Comparison of ENCODE assay signal across 19 cellular contexts in genomic region chr13:101397742-101398141, GRCh38. TPM values are rescaled to one million over a fixed set of nuclear protein-coding genes. Genes with fewer than 3 reads are reported as not detected.
DNase-seq lines count a peak whose midpoint lies in the region; ATAC-seq, FAIRE-seq and TF ChIP-seq lines count a peak whose summit lies in the region.
"Had no signal": no experiment of that assay in that cellular context is flagged by ENCODE, and none has a peak within 500 bp of the region (broad histone marks: within the 10 kb centered on the region; RNA-seq: fewer than 3 reads in every experiment).

No MANE protein-coding gene starts in this region.

- no TSS peak for BruUV-seq in MCF 10A (replicated peaks; lab: Mats Ljungman, UMichigan)

- H3K9me3 ChIP-seq in breast epithelium (no peaks in the 10 kb centered on the region), astrocyte (ENCODE audit: insufficient read depth, low read depth, low read length) (no peaks in the 10 kb centered on the region)
- H3K9me3 ChIP-seq: body of pancreas, tibial artery had no signal

- no peaks in the 10 kb centered on the region for H3K36me3 Mint-ChIP-seq in MCF 10A (ENCODE audit: insufficient read depth, unreplicated experiment)
- H3K36me3 Mint-ChIP-seq in astrocyte (ENCODE audit: low read depth, unreplicated experiment), result no peaks in the 10 kb centered on the region
- H3K36me3 Mint-ChIP-seq in activated naive CD4-positive, alpha-beta T cell treated with anti-CD3 and anti-CD28 coated beads, Interleukin-2, amount 50 U/mL, for 72 hours, result no peaks in the 10 kb centered on the region
- H3K36me3 Mint-ChIP-seq: naive B cell had no signal

- intact Hi-C loops in MCF 10A (cut with micrococcal nuclease), result no loop called here
- intact Hi-C loops in breast epithelium (cut with DNase I; ENCODE audit: low total_unique reads), result loop anchor here (5.0 kb wide), 1 partner anchor 105 kb away; no protein-coding TSS in a partner anchor
- intact Hi-C loops in sciatic nerve (cut with DNase I), result no loop called here

- TF ChIP-seq CTCF in MCF 10A (IDR thresholded peaks at IDR 0.05; ENCODE audit: unreplicated experiment) (no peak), breast epithelium (IDR thresholded peaks at IDR 0.05) (no peak), astrocyte (IDR thresholded peaks at IDR 0.05; ENCODE audit: insufficient read depth, low read depth, low read length) (no peak), foreskin keratinocyte (conservative IDR thresholded peaks at IDR 0.05) (no peak), D721Med (IDR thresholded peaks at IDR 0.05; ENCODE audit: insufficient read depth, missing control alignments) (no peak)

- DNase-seq in MCF 10A (ENCODE audit: unreplicated experiment), result peak; percentile 48
- DNase-seq in breast epithelium (ENCODE audit: low spot score in 2 of 2), result no peak
- peak; percentile 92 for DNase-seq in astrocyte (ENCODE audit: low read depth)
- DNase-seq in foreskin keratinocyte, result peak; percentile 53 to 73
- DNase-seq in D721Med (ENCODE audit: insufficient read length, low spot score), result no peak
- DNase-seq in activated naive CD4-positive, alpha-beta T cell treated with anti-CD3 and anti-CD28 coated beads, Interleukin-2, amount 50 U/mL, for 72 hours (ENCODE audit: low spot score in 2 of 2), result no peak
- no peak for DNase-seq in sciatic nerve (ENCODE audit: low spot score)
- DNase-seq: 8988T; activated CD8-positive, alpha-beta memory T cell treated with anti-CD3 and anti-CD28 coated beads, Interleukin-2, amount 50 U/mL, for 4 hours; body of pancreas; DMS 273 treated with DMSO at 0.1 percent for 48 hours; naive B cell; NCI-H1436 treated with DMSO at 0.1 percent for 48 hours; NCI-H69; SHP77; small intestine; tibial artery had no signal

- peak overlapping the region; percentile 47 for H3K9ac ChIP-seq in astrocyte (ENCODE audit: low read length)

- no peaks in the 10 kb centered on the region for H3K79me2 ChIP-seq in astrocyte (ENCODE audit: insufficient read depth, low read length)

- H3K27ac ChIP-seq in breast epithelium (no peak overlapping the region), astrocyte (ENCODE audit: low read depth, low read length) (peak overlapping the region; percentile 73), foreskin keratinocyte (no peak overlapping the region)
- H3K27ac ChIP-seq: body of pancreas, tibial artery had no signal

- peak overlapping the region; percentile 0 for H2AFZ ChIP-seq in astrocyte (ENCODE audit: low read depth, low read length)

- H3K27me3 Mint-ChIP-seq in MCF 10A (ENCODE audit: insufficient read depth, unreplicated experiment) (no peaks in the 10 kb centered on the region), astrocyte (ENCODE audit: low read depth, unreplicated experiment) (no peaks in the 10 kb centered on the region)
- H3K27me3 Mint-ChIP-seq: naive B cell had no signal

- H3K4me1 ChIP-seq in breast epithelium (no peaks in the 10 kb centered on the region), astrocyte (ENCODE audit: insufficient read depth, low read length) (peaks cover 25% of the 10 kb centered on the region), foreskin keratinocyte (peaks cover 21% of the 10 kb centered on the region)

- TF ChIP-seq POLR2A in breast epithelium (IDR thresholded peaks at IDR 0.05), result no peak

- H4K20me1 ChIP-seq in astrocyte (ENCODE audit: insufficient read depth, low read length), result no peaks in the 10 kb centered on the region

- FAIRE-seq in astrocyte (lab: Jason Lieb, UNC) (peak; percentile 71), D721Med (lab: Jason Lieb, UNC) (no peak)
- FAIRE-seq: H1 had no signal

- no peak overlapping the region for H3K4me3 Mint-ChIP-seq in MCF 10A (ENCODE audit: unreplicated experiment)
- H3K4me3 Mint-ChIP-seq in astrocyte (ENCODE audit: unreplicated experiment), result peak overlapping the region; percentile 34
- H3K4me3 Mint-ChIP-seq: naive B cell had no signal

- ATAC-seq in foreskin keratinocyte (peak; percentile 86), GM21515 (IDR thresholded peaks at IDR 0.05; ENCODE audit: unreplicated experiment) (no peak), sciatic nerve (no peak)
- no peak for ATAC-seq in activated naive CD4-positive, alpha-beta T cell treated with anti-CD3 and anti-CD28 coated beads, Interleukin-2, amount 50 U/mL, for 72 hours
- ATAC-seq: body of pancreas had no signal

- H3K4me3 ChIP-seq in breast epithelium, result no peak overlapping the region
- H3K4me3 ChIP-seq in astrocyte (ENCODE audit: insufficient read depth, low read depth, low read length), result no peak overlapping the region
- H3K4me3 ChIP-seq: body of pancreas, tibial artery had no signal

- POLR2A ChIA-PET in MCF 10A (lab: Yijun Ruan, JAX), result no interaction called here

- H3K4me1 Mint-ChIP-seq in MCF 10A (ENCODE audit: insufficient read depth, unreplicated experiment) (peaks cover 10% of the 10 kb centered on the region), astrocyte (ENCODE audit: low read depth, unreplicated experiment) (peaks cover 39% of the 10 kb centered on the region)
- H3K4me1 Mint-ChIP-seq: naive B cell had no signal

- CTCF ChIA-PET in MCF 10A (lab: Yijun Ruan, JAX), result no interaction called here

- no peaks in the 10 kb centered on the region for H3K9me3 Mint-ChIP-seq in MCF 10A (ENCODE audit: unreplicated experiment)
- no peaks in the 10 kb centered on the region for H3K9me3 Mint-ChIP-seq in astrocyte (ENCODE audit: unreplicated experiment)
- H3K9me3 Mint-ChIP-seq in activated naive CD4-positive, alpha-beta T cell treated with anti-CD3 and anti-CD28 coated beads, Interleukin-2, amount 50 U/mL, for 72 hours, result no peaks in the 10 kb centered on the region

- H3K27me3 ChIP-seq in breast epithelium, result no peaks in the 10 kb centered on the region
- H3K27me3 ChIP-seq in astrocyte (ENCODE audit: insufficient read depth, low read length), result no peaks in the 10 kb centered on the region
- no peaks in the 10 kb centered on the region for H3K27me3 ChIP-seq in foreskin keratinocyte
- H3K27me3 ChIP-seq: body of pancreas, tibial artery had no signal

- H3K36me3 ChIP-seq in breast epithelium (no peaks in the 10 kb centered on the region), astrocyte (ENCODE audit: insufficient read depth, low read length) (no peaks in the 10 kb centered on the region)
- H3K36me3 ChIP-seq: tibial artery had no signal

- peak overlapping the region; percentile 73 for H3K4me2 ChIP-seq in astrocyte (ENCODE audit: low read length)

- H3K27ac Mint-ChIP-seq in MCF 10A (ENCODE audit: low read depth, unreplicated experiment) (peak overlapping the region; percentile 11), astrocyte (ENCODE audit: unreplicated experiment) (peak overlapping the region; percentile 95)
- no peak overlapping the region for H3K27ac Mint-ChIP-seq in activated naive CD4-positive, alpha-beta T cell treated with anti-CD3 and anti-CD28 coated beads, Interleukin-2, amount 50 U/mL, for 72 hours
- H3K27ac Mint-ChIP-seq: naive B cell had no signal

RNA-seq across cellular contexts. Expression of gene NALCN, which starts 18.6 kb away (rescaled TPM):
- total RNA-seq in MCF 10A (2022) (8.5 and 10.4 TPM in 2 replicates), breast epithelium (10 to 100 TPM in 1 of 3 donors, 1 to 10 TPM in 1, under 1 TPM in 1; 0.80 to 12.1 (median 1.6) TPM), astrocyte (1.1 and 2.2 TPM in 2 replicates), foreskin keratinocyte (0.07 TPM in 1 of 2 replicates, not detected in the other), sciatic nerve (8.8 TPM)
- 0.04 TPM in 1 of 2 replicates, not detected in the other for polyA plus RNA-seq in foreskin keratinocyte
- not detected for total RNA-seq in activated naive CD4-positive, alpha-beta T cell treated with anti-CD3 and anti-CD28 coated beads, Interleukin-2, amount 50 U/mL, for 72 hours

RNA-seq across cellular contexts. Expression of gene ITGBL1, which starts 54.7 kb away (rescaled TPM):
- 0.17 TPM in 1 of 2 replicates, not detected in the other for total RNA-seq in MCF 10A (2022)
- 10 to 100 TPM in 2 of 3 donors, 1 to 10 TPM in 1; 8.2 to 62.5 (median 18.6) TPM for total RNA-seq in breast epithelium
- total RNA-seq in astrocyte, result 0.14 and 0.22 TPM in 2 replicates
- total RNA-seq in foreskin keratinocyte, result 0.20 and 0.60 TPM in 2 replicates
- 0.16 and 0.39 TPM in 2 replicates for polyA plus RNA-seq in foreskin keratinocyte
- not detected for total RNA-seq in activated naive CD4-positive, alpha-beta T cell treated with anti-CD3 and anti-CD28 coated beads, Interleukin-2, amount 50 U/mL, for 72 hours
- 74.1 TPM for total RNA-seq in sciatic nerve
- total RNA-seq: H1 had no signal
- polyA plus RNA-seq: H1 had no signal

Comparison
In these comparisons a context has a peak if more than half of its experiments do, and no peak if none do; other contexts are left out.
1. DNase-seq: peak in MCF 10A (single experiment), astrocyte (single experiment) and foreskin keratinocyte (2 of 2); none in breast epithelium (0 of 2), D721Med (single experiment), activated naive CD4-positive, alpha-beta T cell treated with anti-CD3 and anti-CD28 coated beads, Interleukin-2, amount 50 U/mL, for 72 hours (0 of 2) and sciatic nerve (single experiment).
2. H3K27ac Mint-ChIP-seq: peak in MCF 10A (single experiment) and astrocyte (single experiment); none in activated naive CD4-positive, alpha-beta T cell treated with anti-CD3 and anti-CD28 coated beads, Interleukin-2, amount 50 U/mL, for 72 hours (0 of 2).